Comparison of ENCODE assay signal across 30 cellular contexts in the genomic region with DNA sequence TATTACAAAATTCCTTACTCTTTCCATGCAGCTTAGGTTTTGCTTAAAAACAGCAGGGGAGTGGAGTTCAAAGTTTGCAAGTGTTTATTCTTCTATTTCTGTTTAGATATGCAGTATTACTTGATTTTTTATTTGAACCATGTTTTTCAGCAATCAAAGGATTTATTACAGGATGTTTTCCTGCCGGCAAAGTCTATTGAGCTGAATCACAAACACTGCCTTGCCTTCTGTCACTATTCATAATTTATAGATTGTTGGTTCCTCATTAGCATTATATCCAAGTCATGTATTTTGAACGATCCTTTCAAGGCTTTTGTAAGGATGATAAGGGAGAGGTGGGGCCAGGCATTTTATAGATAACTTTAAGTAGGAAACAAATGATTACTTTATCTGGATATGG. TPM values are rescaled to one million over a fixed set of nuclear protein-coding genes. Genes with fewer than 3 reads are reported as not detected.
DNase-seq lines count a peak whose midpoint lies in the region; ATAC-seq and TF ChIP-seq lines count a peak whose summit lies in the region.
"Had no signal": no experiment of that assay in that cellular context is flagged by ENCODE, and none has a peak within 500 bp of the region (broad histone marks: within the 10 kb centered on the region; RNA-seq: fewer than 3 reads in every experiment).

No MANE protein-coding gene starts in this region.

- no peaks in the 10 kb centered on the region for H3K79me2 ChIP-seq in GM23338 (replicated peaks; ENCODE audit: insufficient read depth)

- H3K9me3 Mint-ChIP-seq in GM23338 = no peaks in the 10 kb centered on the region; the same call in 2 of the 3 replicates
- H3K9me3 Mint-ChIP-seq: activated T-cell treated with anti-CD3 and anti-CD28 coated beads, Interleukin-2, amount 50 U/mL, for 72 hours; stimulated activated naive B cell treated with anti-CD40 and anti-IgM and Interleukin-4, amounts not matched to agents 10 μg/mL and 1 μg/mL and 100 μg/mL, for 72 hours had no signal

- H2AFZ ChIP-seq in GM23338 = no peak overlapping the region

- H3K27me3 Mint-ChIP-seq in GM23338 (ENCODE audit: insufficient read depth, low read depth, poor library complexity) = no peaks in the 10 kb centered on the region
- H3K27me3 Mint-ChIP-seq: CD4-positive, CD25-positive, alpha-beta regulatory T cell; stimulated activated naive B cell treated with anti-CD40 and anti-IgM and Interleukin-4, amounts not matched to agents 10 μg/mL and 1 μg/mL and 100 μg/mL, for 72 hours had no signal

- H3K36me3 ChIP-seq in psoas muscle (ENCODE audit: insufficient read depth in 1 of 2, low read depth in 1 of 2) (no peaks in the 10 kb centered on the region), GM23338 (ENCODE audit: insufficient read depth) (no peaks in the 10 kb centered on the region)
- H3K36me3 ChIP-seq: brain microvascular endothelial cell, suprapubic skin had no signal

- peaks cover 10% of the 10 kb centered on the region; the same call in 1 of the 2 replicates for H3K9me2 ChIP-seq in GM23338 (ENCODE audit: insufficient read depth)

- no peak overlapping the region for H3K4me3 Mint-ChIP-seq in GM23338
- H3K4me3 Mint-ChIP-seq: activated T-cell treated with anti-CD3 and anti-CD28 coated beads, Interleukin-2, amount 50 U/mL, for 72 hours; CD4-positive, CD25-positive, alpha-beta regulatory T cell; stimulated activated naive B cell treated with anti-CD40 and anti-IgM and Interleukin-4, amounts not matched to agents 10 μg/mL and 1 μg/mL and 100 μg/mL, for 72 hours had no signal

- H3K27ac ChIP-seq in psoas muscle = peak overlapping the region; percentile 70
- H3K27ac ChIP-seq in GM23338 (ENCODE audit: low read depth) = no peak overlapping the region
- H3K27ac ChIP-seq: A549, brain microvascular endothelial cell, suprapubic skin had no signal

- DNase-seq in GM04504 (ENCODE audit: low read depth) (peak; percentile 8), amniotic epithelial cell (ENCODE audit: low read depth) (peak; percentile 48), left colon (no peak), psoas muscle (no peak), NCI-H2107 treated with DMSO at 0.1 percent for 48 hours (lab: John Stamatoyannopoulos, UW; ENCODE audit: unreplicated experiment) (no peak), erythroblast (lab: John Stamatoyannopoulos, UW) (no peak), GM23338 (ENCODE audit: low spot score) (no peak), mucosa of gallbladder (ENCODE audit: low spot score) (no peak)
- DNase-seq: activated CD4-positive, alpha-beta T cell treated with anti-CD3 and anti-CD28 coated beads, Interleukin-2, amount 50 U/mL, for 4 hours; activated naive CD4-positive, alpha-beta T cell treated with Interleukin-2 at 50 U/mL for 16 hours; activated T-cell treated with anti-CD3 and anti-CD28 coated beads, Interleukin-2, amount 50 U/mL, for 72 hours; AML-193; amniotic stem cell; brain microvascular endothelial cell; Calu3; CD4-positive, CD25-positive, alpha-beta regulatory T cell; DMS79; KBM-7; NCI-H1417 treated with DMSO at 0.1 percent for 48 hours; NCI-H2081 treated with DMSO at 0.1 percent for 48 hours; NCI-H226; NCI-H748 treated with DMSO at 0.1 percent for 48 hours; SHP77 treated with DMSO at 0.1 percent for 48 hours; stimulated activated naive B cell treated with anti-CD40 and anti-IgM and Interleukin-4, amounts not matched to agents 10 μg/mL and 1 μg/mL and 100 μg/mL, for 72 hours had no signal

- no peaks in the 10 kb centered on the region for H3K4me1 Mint-ChIP-seq in GM23338
- H3K4me1 Mint-ChIP-seq: stimulated activated naive B cell treated with anti-CD40 and anti-IgM and Interleukin-4, amounts not matched to agents 10 μg/mL and 1 μg/mL and 100 μg/mL, for 72 hours had no signal

- peaks cover 5% of the 10 kb centered on the region for H3K9me3 ChIP-seq in psoas muscle
- H3K9me3 ChIP-seq: A549 had no signal

- peak; percentile 63 for ATAC-seq in left colon
- no peak for ATAC-seq in psoas muscle
- ATAC-seq in GM23338 = no peak
- ATAC-seq: A549; activated CD4-positive, CD25-positive, alpha-beta regulatory T cell treated with anti-CD3 and anti-CD28 coated beads, Interleukin-2, amount 50 U/mL, for 24 hours; activated T-cell treated with anti-CD3 and anti-CD28 coated beads, Interleukin-2, amount 50 U/mL, for 72 hours; left lobe of liver; stimulated activated naive B cell treated with anti-CD40 and anti-IgM and Interleukin-4, amounts not matched to agents 10 μg/mL and 1 μg/mL and 100 μg/mL, for 72 hours had no signal

- 27 to 43% (median 27%) methylated on average over 2 of the region's 2 CpGs for WGBS in psoas muscle, 3 donors

- TF ChIP-seq POLR2A in erythroblast (IDR thresholded peaks at IDR 0.05; ENCODE audit: low read length) = no peak

- intact Hi-C loops in left colon (cut with DNase I, micrococcal nuclease) = no loop called here
- intact Hi-C loops in psoas muscle (cut with DNase I) = loop anchor here in 1 of 2 donors (5.0 kb wide), 1 partner anchor 418 kb away; no protein-coding TSS in a partner anchor

- no peaks in the 10 kb centered on the region for H3K27me3 ChIP-seq in psoas muscle (ENCODE audit: insufficient read depth in 3 of 3, low read length in 2 of 3)
- no peaks in the 10 kb centered on the region for H3K27me3 ChIP-seq in GM23338 (ENCODE audit: insufficient read depth)
- H3K27me3 ChIP-seq: brain microvascular endothelial cell, suprapubic skin had no signal

- H3K4me3 ChIP-seq in psoas muscle (no peak overlapping the region), GM23338 (no peak overlapping the region)
- H3K4me3 ChIP-seq: A549, suprapubic skin had no signal

- no peaks in the 10 kb centered on the region for H4K20me1 ChIP-seq in GM23338 (replicated peaks; ENCODE audit: insufficient read depth)

- no peaks in the 10 kb centered on the region for H3F3A ChIP-seq in GM23338 (replicated peaks; ENCODE audit: low read depth)

- TF ChIP-seq CTCF in psoas muscle (IDR thresholded peaks at IDR 0.05) (no peak), GM23338 (conservative IDR thresholded peaks at IDR 0.05; ENCODE audit: low read depth in 2 of 2) (no peak)

- H3K4me2 ChIP-seq in GM23338 = no peak overlapping the region
- H3K4me2 ChIP-seq: A549 had no signal

- H3K4me1 ChIP-seq in psoas muscle (peaks cover 12% of the 10 kb centered on the region), GM23338 (ENCODE audit: insufficient read depth) (no peaks in the 10 kb centered on the region)
- H3K4me1 ChIP-seq: A549, suprapubic skin had no signal

- H3K36me3 Mint-ChIP-seq in GM23338 (ENCODE audit: low read depth) = no peaks in the 10 kb centered on the region
- H3K36me3 Mint-ChIP-seq: CD4-positive, CD25-positive, alpha-beta regulatory T cell; stimulated activated naive B cell treated with anti-CD40 and anti-IgM and Interleukin-4, amounts not matched to agents 10 μg/mL and 1 μg/mL and 100 μg/mL, for 72 hours had no signal

- H3K27ac Mint-ChIP-seq in GM23338 = no peak overlapping the region
- H3K27ac Mint-ChIP-seq: activated T-cell treated with anti-CD3 and anti-CD28 coated beads, Interleukin-2, amount 50 U/mL, for 72 hours; CD4-positive, CD25-positive, alpha-beta regulatory T cell; stimulated activated naive B cell treated with anti-CD40 and anti-IgM and Interleukin-4, amounts not matched to agents 10 μg/mL and 1 μg/mL and 100 μg/mL, for 72 hours had no signal

TF ChIP-seq in GM23338, 12 proteins besides CTCF, POLR2A, EP300 and RAD21 (continues in another document):
- TF ChIP-seq NANOG (IDR thresholded peaks at IDR 0.05; ENCODE audit: borderline replicate concordance) (no peak), EZH2 (IDR thresholded peaks at IDR 0.05; ENCODE audit: low read depth, unreplicated experiment) (no peak), ZNF114 (CRISPR knock-in tag; IDR thresholded peaks at IDR 0.05) (no peak), CREB1 (CRISPR knock-in tag; IDR thresholded peaks at IDR 0.05; ENCODE audit: low read depth) (no peak)
- TF ChIP-seq, protein P1, sequence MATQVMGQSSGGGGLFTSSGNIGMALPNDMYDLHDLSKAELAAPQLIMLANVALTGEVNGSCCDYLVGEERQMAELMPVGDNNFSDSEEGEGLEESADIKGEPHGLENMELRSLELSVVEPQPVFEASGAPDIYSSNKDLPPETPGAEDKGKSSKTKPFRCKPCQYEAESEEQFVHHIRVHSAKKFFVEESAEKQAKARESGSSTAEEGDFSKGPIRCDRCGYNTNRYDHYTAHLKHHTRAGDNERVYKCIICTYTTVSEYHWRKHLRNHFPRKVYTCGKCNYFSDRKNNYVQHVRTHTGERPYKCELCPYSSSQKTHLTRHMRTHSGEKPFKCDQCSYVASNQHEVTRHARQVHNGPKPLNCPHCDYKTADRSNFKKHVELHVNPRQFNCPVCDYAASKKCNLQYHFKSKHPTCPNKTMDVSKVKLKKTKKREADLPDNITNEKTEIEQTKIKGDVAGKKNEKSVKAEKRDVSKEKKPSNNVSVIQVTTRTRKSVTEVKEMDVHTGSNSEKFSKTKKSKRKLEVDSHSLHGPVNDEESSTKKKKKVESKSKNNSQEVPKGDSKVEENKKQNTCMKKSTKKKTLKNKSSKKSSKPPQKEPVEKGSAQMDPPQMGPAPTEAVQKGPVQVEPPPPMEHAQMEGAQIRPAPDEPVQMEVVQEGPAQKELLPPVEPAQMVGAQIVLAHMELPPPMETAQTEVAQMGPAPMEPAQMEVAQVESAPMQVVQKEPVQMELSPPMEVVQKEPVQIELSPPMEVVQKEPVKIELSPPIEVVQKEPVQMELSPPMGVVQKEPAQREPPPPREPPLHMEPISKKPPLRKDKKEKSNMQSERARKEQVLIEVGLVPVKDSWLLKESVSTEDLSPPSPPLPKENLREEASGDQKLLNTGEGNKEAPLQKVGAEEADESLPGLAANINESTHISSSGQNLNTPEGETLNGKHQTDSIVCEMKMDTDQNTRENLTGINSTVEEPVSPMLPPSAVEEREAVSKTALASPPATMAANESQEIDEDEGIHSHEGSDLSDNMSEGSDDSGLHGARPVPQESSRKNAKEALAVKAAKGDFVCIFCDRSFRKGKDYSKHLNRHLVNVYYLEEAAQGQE (IDR thresholded peaks at IDR 0.05; ENCODE audit: unreplicated experiment) = no peak

RNA-seq across cellular contexts. Expression of a gene that starts 31.9 kb away (rescaled TPM):
- total RNA-seq in left colon = under 1 TPM; 0.09 to 0.17 TPM
- total RNA-seq in psoas muscle = 1 to 10 TPM in 2 of 4 donors, under 1 TPM in 2; 0.32 to 6.6 (median 1.3) TPM
- 1 to 10 TPM in 1 of 3 donors, under 1 TPM in 2; 0.08 to 1.6 (median 0.55) TPM for polyA plus RNA-seq in psoas muscle
- 0.21 TPM in 1 of 2 replicates, not detected in the other for total RNA-seq in GM23338 (2014; rRNA removed; shearing (Covaris generic))
- polyA plus RNA-seq in GM23338 (2016; fragmentation: Nextera tagmentation; extraction: Ambion mirVana) = not detected in 2 replicates
- 0.23 TPM for total RNA-seq in mucosa of gallbladder
- total RNA-seq: activated T-cell treated with anti-CD3 and anti-CD28 coated beads, Interleukin-2, amount 50 U/mL, for 72 hours; CD4-positive, CD25-positive, alpha-beta regulatory T cell; left lobe of liver; pulmonary artery endothelial cell; T-helper 2 cell treated with Interferon-gamma antibody and Interleukin-4, amounts not matched to agents 100 ng/mL and 5 ng/mL, for 36 hours had no signal
- polyA plus RNA-seq: CD4-positive, CD25-positive, alpha-beta regulatory T cell had no signal

Comparison
In these comparisons a context has a peak if more than half of its experiments do, and no peak if none do; other contexts are left out.
1. DNase-seq: peak in GM04504 (single experiment) and amniotic epithelial cell (single experiment); none in left colon (0 of 2), psoas muscle (0 of 2), NCI-H2107 treated with DMSO at 0.1 percent for 48 hours (single experiment), erythroblast (0 of 2), GM23338 (single experiment) and mucosa of gallbladder (single experiment).